In genomic region chr10:35416628-35417625, GRCh38 we compare ENCODE assay signal across 11 cellular contexts.
DNase-seq lines count a peak whose midpoint lies in the region; ATAC-seq, FAIRE-seq and TF ChIP-seq lines count a peak whose summit lies in the region.
"Had no signal": no experiment of that assay in that cellular context is flagged by ENCODE, and none has a peak within 500 bp of the region (broad histone marks: within the 10 kb centered on the region; RNA-seq: fewer than 3 reads in every experiment).

No MANE protein-coding gene starts in this region.

- peak overlapping the region; percentile 14 to 68 for H3K27ac Mint-ChIP-seq in effector memory CD8-positive, alpha-beta T cell
- peak overlapping the region; percentile 32 for H3K27ac Mint-ChIP-seq in stimulated activated naive B cell treated with anti-CD40 and anti-IgM and Interleukin-4, amounts not matched to agents 10 μg/mL and 1 μg/mL and 100 μg/mL, for 72 hours

- FAIRE-seq in urothelium cell line (lab: Jason Lieb, UNC): no peak

- H3K4me1 ChIP-seq in foreskin keratinocyte: peaks cover 40% of the 10 kb centered on the region

- no peaks in the 10 kb centered on the region for H3K36me3 Mint-ChIP-seq in effector memory CD8-positive, alpha-beta T cell (ENCODE audit: insufficient read depth)
- H3K36me3 Mint-ChIP-seq in stimulated activated naive B cell treated with anti-CD40 and anti-IgM and Interleukin-4, amounts not matched to agents 10 μg/mL and 1 μg/mL and 100 μg/mL, for 72 hours: peaks cover 3% of the 10 kb centered on the region in 2 donors

- no peaks in the 10 kb centered on the region for H3K27me3 Mint-ChIP-seq in effector memory CD8-positive, alpha-beta T cell
- no peaks in the 10 kb centered on the region for H3K27me3 Mint-ChIP-seq in stimulated activated naive B cell treated with anti-CD40 and anti-IgM and Interleukin-4, amounts not matched to agents 10 μg/mL and 1 μg/mL and 100 μg/mL, for 72 hours

- DNase-seq in NCI-H1436 (lab: John Stamatoyannopoulos, UW): peak; percentile 44
- no peak for DNase-seq in NCI-H1436 treated with DMSO at 0.1 percent for 48 hours (lab: John Stamatoyannopoulos, UW)
- peak; percentile 90 for DNase-seq in NCI-H2171 treated with DMSO at 0.1 percent for 48 hours (lab: John Stamatoyannopoulos, UW)
- DNase-seq in effector memory CD8-positive, alpha-beta T cell: no peak
- DNase-seq in stimulated activated naive B cell treated with anti-CD40 and anti-IgM and Interleukin-4, amounts not matched to agents 10 μg/mL and 1 μg/mL and 100 μg/mL, for 72 hours: no peak
- DNase-seq in urothelium cell line (ENCODE audit: low spot score): no peak
- no peak for DNase-seq in foreskin keratinocyte
- DNase-seq: lower lobe of right lung had no signal

- no peak for ATAC-seq in effector memory CD8-positive, alpha-beta T cell (replicated peaks)
- ATAC-seq in stimulated activated naive B cell treated with anti-CD40 and anti-IgM and Interleukin-4, amounts not matched to agents 10 μg/mL and 1 μg/mL and 100 μg/mL, for 72 hours (replicated peaks): peak; percentile 44 to 50
- ATAC-seq in foreskin keratinocyte (no peak), HG02852 (IDR thresholded peaks at IDR 0.05; ENCODE audit: unreplicated experiment) (no peak)

- no peaks in the 10 kb centered on the region for H3K27me3 ChIP-seq in foreskin keratinocyte
- H3K27me3 ChIP-seq: suprapubic skin had no signal

- no peaks in the 10 kb centered on the region for H3K9me3 Mint-ChIP-seq in effector memory CD8-positive, alpha-beta T cell
- H3K9me3 Mint-ChIP-seq in stimulated activated naive B cell treated with anti-CD40 and anti-IgM and Interleukin-4, amounts not matched to agents 10 μg/mL and 1 μg/mL and 100 μg/mL, for 72 hours: peaks cover 0 to 1% of the 10 kb centered on the region in 2 donors

- no peak for TF ChIP-seq CTCF in foreskin keratinocyte (conservative IDR thresholded peaks at IDR 0.05)

- H3K4me1 Mint-ChIP-seq in effector memory CD8-positive, alpha-beta T cell (ENCODE audit: low read depth in 2 of 2): peaks cover 39 to 52% of the 10 kb centered on the region in 2 donors
- peaks cover 47 to 69% of the 10 kb centered on the region in 2 donors for H3K4me1 Mint-ChIP-seq in stimulated activated naive B cell treated with anti-CD40 and anti-IgM and Interleukin-4, amounts not matched to agents 10 μg/mL and 1 μg/mL and 100 μg/mL, for 72 hours

- no peak overlapping the region for H3K27ac ChIP-seq in foreskin keratinocyte
- H3K27ac ChIP-seq: 22Rv1, lower lobe of right lung, suprapubic skin had no signal

- H3K4me3 Mint-ChIP-seq in effector memory CD8-positive, alpha-beta T cell: no peak overlapping the region
- no peak overlapping the region for H3K4me3 Mint-ChIP-seq in stimulated activated naive B cell treated with anti-CD40 and anti-IgM and Interleukin-4, amounts not matched to agents 10 μg/mL and 1 μg/mL and 100 μg/mL, for 72 hours

Comparison
In these comparisons a context has a peak if more than half of its experiments do, and no peak if none do; other contexts are left out.
1. DNase-seq: peak in NCI-H1436 (single experiment) and NCI-H2171 treated with DMSO at 0.1 percent for 48 hours (single experiment); none in NCI-H1436 treated with DMSO at 0.1 percent for 48 hours (single experiment), effector memory CD8-positive, alpha-beta T cell (0 of 3), stimulated activated naive B cell treated with anti-CD40 and anti-IgM and Interleukin-4, amounts not matched to agents 10 μg/mL and 1 μg/mL and 100 μg/mL, for 72 hours (single experiment), urothelium cell line (single experiment) and foreskin keratinocyte (0 of 2).
2. ATAC-seq: peak in stimulated activated naive B cell treated with anti-CD40 and anti-IgM and Interleukin-4, amounts not matched to agents 10 μg/mL and 1 μg/mL and 100 μg/mL, for 72 hours (2 of 2); none in effector memory CD8-positive, alpha-beta T cell (single experiment), foreskin keratinocyte (single experiment) and HG02852 (single experiment).